ENCODE assay signal across 10 cellular contexts in the genomic region with DNA sequence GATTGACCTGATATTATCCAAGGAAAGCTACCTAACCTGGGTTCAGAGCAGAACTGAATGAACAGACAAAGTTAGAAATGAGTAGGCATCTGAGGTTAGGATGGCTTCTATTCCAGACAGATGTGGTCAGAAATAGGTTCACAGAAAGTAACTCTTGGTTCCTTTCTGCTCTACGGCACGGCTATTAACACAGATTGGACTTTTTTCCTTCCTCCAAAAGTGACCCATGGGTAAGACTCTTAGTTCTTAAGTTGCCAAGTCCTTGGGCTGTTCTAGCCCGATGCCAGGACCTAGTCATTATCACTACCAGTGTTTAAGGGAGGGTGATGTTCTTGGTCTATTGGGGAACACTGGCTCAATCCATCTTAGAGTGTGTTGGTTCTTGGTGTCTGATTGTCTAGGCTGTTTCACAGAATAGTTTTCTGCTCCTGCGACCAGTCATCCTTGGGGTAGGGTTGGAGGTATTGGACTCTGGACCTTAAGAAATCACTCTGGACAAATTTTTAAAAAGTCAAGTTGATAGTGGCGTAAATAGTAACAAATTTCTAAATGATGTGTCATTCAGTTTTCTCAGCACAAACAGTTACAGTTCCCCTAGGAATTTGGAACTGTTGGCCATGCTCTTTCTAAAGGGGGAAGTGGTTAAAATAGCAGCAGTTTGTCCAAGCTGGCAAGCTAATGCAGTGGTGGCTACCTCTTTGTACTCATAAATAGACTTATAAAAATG.
DNase-seq lines count a peak whose midpoint lies in the region; ATAC-seq and TF ChIP-seq lines count a peak whose summit lies in the region.
"Had no signal": no experiment of that assay in that cellular context is flagged by ENCODE, and none has a peak within 500 bp of the region (broad histone marks: within the 10 kb centered on the region; RNA-seq: fewer than 3 reads in every experiment).

No MANE protein-coding gene starts in this region.

- 37 to 44% methylated on average over 5 of the region's 5 CpGs for WGBS in tibial nerve, 2 donors

- peaks cover 0 to 47% (median 5%) of the 10 kb centered on the region in 4 donors for H3K4me1 ChIP-seq in tibial nerve

- no peak overlapping the region for H3K4me3 Mint-ChIP-seq in activated naive CD4-positive, alpha-beta T cell treated with anti-CD3 and anti-CD28 coated beads for 36 hours
- no peak overlapping the region for H3K4me3 Mint-ChIP-seq in activated naive CD4-positive, alpha-beta T cell treated with anti-CD3 and anti-CD28 coated beads, Interleukin-2, amount 10 ng/mL, durations not matched to agents 7 days and 5 days
- H3K4me3 Mint-ChIP-seq: B cell had no signal

- no peak for TF ChIP-seq POLR2A in tibial nerve (IDR thresholded peaks at IDR 0.05)

- no peak overlapping the region for H3K27ac Mint-ChIP-seq in activated naive CD4-positive, alpha-beta T cell treated with anti-CD3 and anti-CD28 coated beads, Interleukin-2, amount 50 U/mL, for 72 hours
- no peak overlapping the region for H3K27ac Mint-ChIP-seq in activated naive CD4-positive, alpha-beta T cell treated with anti-CD3 and anti-CD28 coated beads for 36 hours
- no peak overlapping the region for H3K27ac Mint-ChIP-seq in activated naive CD4-positive, alpha-beta T cell treated with anti-CD3 and anti-CD28 coated beads, Interleukin-2, amount 10 ng/mL, durations not matched to agents 7 days and 5 days
- H3K27ac Mint-ChIP-seq: B cell had no signal

- no peaks in the 10 kb centered on the region for H3K27me3 ChIP-seq in tibial nerve

- H3K27ac ChIP-seq in tibial nerve, result peak overlapping the region in 3 of 4 donors; percentile 61 to 86 (median 77)

- TF ChIP-seq CTCF in tibial nerve (IDR thresholded peaks at IDR 0.05), result no peak

- peaks cover 1% of the 10 kb centered on the region for H3K4me1 Mint-ChIP-seq in activated naive CD4-positive, alpha-beta T cell treated with anti-CD3 and anti-CD28 coated beads for 36 hours (ENCODE audit: low read depth)
- no peaks in the 10 kb centered on the region for H3K4me1 Mint-ChIP-seq in activated naive CD4-positive, alpha-beta T cell treated with anti-CD3 and anti-CD28 coated beads, Interleukin-2, amount 10 ng/mL, durations not matched to agents 7 days and 5 days

- H3K27me3 Mint-ChIP-seq in activated naive CD4-positive, alpha-beta T cell treated with anti-CD3 and anti-CD28 coated beads for 36 hours (ENCODE audit: low read depth), result no peaks in the 10 kb centered on the region
- H3K27me3 Mint-ChIP-seq in activated naive CD4-positive, alpha-beta T cell treated with anti-CD3 and anti-CD28 coated beads, Interleukin-2, amount 10 ng/mL, durations not matched to agents 7 days and 5 days, result peaks cover 17% of the 10 kb centered on the region
- H3K27me3 Mint-ChIP-seq: B cell had no signal

- H3K9me3 ChIP-seq in tibial nerve, result no peaks in the 10 kb centered on the region

- no peaks in the 10 kb centered on the region for H3K9me3 Mint-ChIP-seq in activated naive CD4-positive, alpha-beta T cell treated with anti-CD3 and anti-CD28 coated beads, Interleukin-2, amount 50 U/mL, for 72 hours
- no peaks in the 10 kb centered on the region for H3K9me3 Mint-ChIP-seq in activated naive CD4-positive, alpha-beta T cell treated with anti-CD3 and anti-CD28 coated beads for 36 hours
- no peaks in the 10 kb centered on the region for H3K9me3 Mint-ChIP-seq in activated naive CD4-positive, alpha-beta T cell treated with anti-CD3 and anti-CD28 coated beads, Interleukin-2, amount 10 ng/mL, durations not matched to agents 7 days and 5 days

- ATAC-seq in activated naive CD4-positive, alpha-beta T cell treated with anti-CD3 and anti-CD28 coated beads, Interleukin-2, amount 50 U/mL, for 72 hours, result peak; percentile 34 to 73
- no peak for ATAC-seq in left colon

- no peak for DNase-seq in activated naive CD4-positive, alpha-beta T cell treated with anti-CD3 and anti-CD28 coated beads, Interleukin-2, amount 50 U/mL, for 72 hours (ENCODE audit: low spot score in 2 of 2)
- no peak for DNase-seq in activated naive CD4-positive, alpha-beta T cell treated with anti-CD3 and anti-CD28 coated beads for 36 hours
- DNase-seq in HS-27A (ENCODE audit: low read depth) (peak; percentile 60), fibroblast of peridontal ligament (ENCODE audit: extremely low read depth) (peak; percentile 71), tibial nerve (ENCODE audit: low spot score in 2 of 2) (peak; percentile 23 to 69), left colon (no peak)
- no peak for DNase-seq in activated naive CD4-positive, alpha-beta T cell treated with anti-CD3 and anti-CD28 coated beads, Interleukin-2, amount 10 ng/mL, durations not matched to agents 7 days and 5 days
- no peak for DNase-seq in central memory CD4-positive, alpha-beta T cell
- DNase-seq: activated CD4-positive, alpha-beta T cell treated with anti-CD3 and anti-CD28 coated beads for 48 hours had no signal

- H3K36me3 Mint-ChIP-seq in activated naive CD4-positive, alpha-beta T cell treated with anti-CD3 and anti-CD28 coated beads, Interleukin-2, amount 50 U/mL, for 72 hours, result no peaks in the 10 kb centered on the region
- no peaks in the 10 kb centered on the region for H3K36me3 Mint-ChIP-seq in activated naive CD4-positive, alpha-beta T cell treated with anti-CD3 and anti-CD28 coated beads for 36 hours (ENCODE audit: low read depth)
- H3K36me3 Mint-ChIP-seq in activated naive CD4-positive, alpha-beta T cell treated with anti-CD3 and anti-CD28 coated beads, Interleukin-2, amount 10 ng/mL, durations not matched to agents 7 days and 5 days, result no peaks in the 10 kb centered on the region

- CTCF ChIA-PET in activated naive CD4-positive, alpha-beta T cell treated with anti-CD3 and anti-CD28 coated beads for 36 hours (lab: Charles Lee), result no interaction called here
- CTCF ChIA-PET in activated naive CD4-positive, alpha-beta T cell treated with anti-CD3 and anti-CD28 coated beads, Interleukin-2, amount 10 ng/mL, durations not matched to agents 7 days and 5 days (lab: Charles Lee), result no interaction called here

- no peak overlapping the region for H3K4me3 ChIP-seq in tibial nerve

- peak in 1 of 2 donors; percentile 71 for TF ChIP-seq EP300 in tibial nerve (IDR thresholded peaks at IDR 0.05)

- H3K36me3 ChIP-seq in tibial nerve, result no peaks in the 10 kb centered on the region

- intact Hi-C loops in activated naive CD4-positive, alpha-beta T cell treated with anti-CD3 and anti-CD28 coated beads for 36 hours (cut with micrococcal nuclease), result loop anchor here (5.0 kb wide), 1 partner anchor 90 kb away; no protein-coding TSS in a partner anchor
- intact Hi-C loops in left colon (cut with DNase I, micrococcal nuclease), result no loop called here

Comparison
In these comparisons a context has a peak if more than half of its experiments do, and no peak if none do; other contexts are left out.
1. DNase-seq: peak in HS-27A (single experiment), fibroblast of peridontal ligament (single experiment) and tibial nerve (2 of 2); none in activated naive CD4-positive, alpha-beta T cell treated with anti-CD3 and anti-CD28 coated beads, Interleukin-2, amount 50 U/mL, for 72 hours (0 of 2), activated naive CD4-positive, alpha-beta T cell treated with anti-CD3 and anti-CD28 coated beads for 36 hours (single experiment), left colon (0 of 2), activated naive CD4-positive, alpha-beta T cell treated with anti-CD3 and anti-CD28 coated beads, Interleukin-2, amount 10 ng/mL, durations not matched to agents 7 days and 5 days (single experiment) and central memory CD4-positive, alpha-beta T cell (single experiment).